Comparison of ENCODE assay signal across 1 cellular context in genomic region chr6:31927242-31927867, GRCh38.
TF ChIP-seq lines count a peak whose summit lies in the region.

Gene C2 (plus strand): TSS chr6:31927717. CDS start chr6:31927753, 36 bp downstream.

TF ChIP-seq in HepG2, 621 proteins besides CTCF, POLR2A, EP300 and RAD21 (continued from another document and continues in another):
- TF ChIP-seq, protein P1, sequence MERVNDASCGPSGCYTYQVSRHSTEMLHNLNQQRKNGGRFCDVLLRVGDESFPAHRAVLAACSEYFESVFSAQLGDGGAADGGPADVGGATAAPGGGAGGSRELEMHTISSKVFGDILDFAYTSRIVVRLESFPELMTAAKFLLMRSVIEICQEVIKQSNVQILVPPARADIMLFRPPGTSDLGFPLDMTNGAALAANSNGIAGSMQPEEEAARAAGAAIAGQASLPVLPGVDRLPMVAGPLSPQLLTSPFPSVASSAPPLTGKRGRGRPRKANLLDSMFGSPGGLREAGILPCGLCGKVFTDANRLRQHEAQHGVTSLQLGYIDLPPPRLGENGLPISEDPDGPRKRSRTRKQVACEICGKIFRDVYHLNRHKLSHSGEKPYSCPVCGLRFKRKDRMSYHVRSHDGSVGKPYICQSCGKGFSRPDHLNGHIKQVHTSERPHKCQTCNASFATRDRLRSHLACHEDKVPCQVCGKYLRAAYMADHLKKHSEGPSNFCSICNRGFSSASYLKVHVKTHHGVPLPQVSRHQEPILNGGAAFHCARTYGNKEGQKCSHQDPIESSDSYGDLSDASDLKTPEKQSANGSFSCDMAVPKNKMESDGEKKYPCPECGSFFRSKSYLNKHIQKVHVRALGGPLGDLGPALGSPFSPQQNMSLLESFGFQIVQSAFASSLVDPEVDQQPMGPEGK (CRISPR knock-in tag; IDR thresholded peaks at IDR 0.05) = peak; percentile 97
- TF ChIP-seq ZNF674 (CRISPR knock-in tag; IDR thresholded peaks at IDR 0.05; ENCODE audit: low read depth) (no peak), ZNF790 (CRISPR knock-in tag; IDR thresholded peaks at IDR 0.05; ENCODE audit: borderline replicate concordance) (peak; percentile 40; the same call in 1 of the 2 replicates), ARNTL (CRISPR knock-in tag; IDR thresholded peaks at IDR 0.05) (peak; percentile 95), JUND (CRISPR knock-in tag; IDR thresholded peaks at IDR 0.05) (peak; percentile 34; the same call in 1 of the 2 replicates), NR2F1 (CRISPR knock-in tag; IDR thresholded peaks at IDR 0.05) (peak; percentile 48 to 88; a peak in 3 of 4 replicates), HMGXB3 (CRISPR knock-in tag; IDR thresholded peaks at IDR 0.05; ENCODE audit: borderline replicate concordance) (peak; percentile 79; the same call in 1 of the 2 replicates), ASH2L (IDR thresholded peaks at IDR 0.05; ENCODE audit: insufficient read length, low read depth, low read length) (peak; percentile 45), ATM (IDR thresholded peaks at IDR 0.05; ENCODE audit: borderline replicate concordance) (no peak), ZNF614 (CRISPR knock-in tag; IDR thresholded peaks at IDR 0.05; ENCODE audit: borderline replicate concordance) (peak; percentile 78), ATF7-NPFF (CRISPR knock-in tag; IDR thresholded peaks at IDR 0.05; ENCODE audit: low read depth) (no peak), ZNF282 (IDR thresholded peaks at IDR 0.05; ENCODE audit: partially characterized antibody) (no peak), SP5 (CRISPR knock-in tag; IDR thresholded peaks at IDR 0.05; ENCODE audit: borderline replicate concordance, low read depth) (peak; percentile 93), THAP11 (CRISPR knock-in tag; IDR thresholded peaks at IDR 0.05) (peak; percentile 86), SMAD9 (CRISPR knock-in tag; IDR thresholded peaks at IDR 0.05) (no peak), ZNF343 (CRISPR knock-in tag; IDR thresholded peaks at IDR 0.05) (no peak), CBX5 (CRISPR knock-in tag; IDR thresholded peaks at IDR 0.05; ENCODE audit: borderline replicate concordance) (peak; percentile 86; the same call in 1 of the 2 replicates), YEATS2 (CRISPR knock-in tag; IDR thresholded peaks at IDR 0.05; ENCODE audit: borderline replicate concordance) (peak; percentile 72; the same call in 1 of the 2 replicates), NFATC3 (CRISPR knock-in tag; IDR thresholded peaks at IDR 0.05) (no peak), DMAP1 (CRISPR knock-in tag; IDR thresholded peaks at IDR 0.05) (peak; percentile 93; the same call in 1 of the 2 replicates), ZNF841 (CRISPR knock-in tag; IDR thresholded peaks at IDR 0.05; ENCODE audit: borderline replicate concordance) (no peak), RARG (CRISPR knock-in tag; IDR thresholded peaks at IDR 0.05; ENCODE audit: low read depth) (no peak), ZFP82 (CRISPR knock-in tag; IDR thresholded peaks at IDR 0.05; ENCODE audit: borderline replicate concordance) (0 out of 2 replicates have a peak, but pooled peaks have one; percentile 88), ZFP37 (CRISPR knock-in tag; IDR thresholded peaks at IDR 0.05; ENCODE audit: borderline replicate concordance) (no peak; the same call in 1 of the 2 replicates), GATA4 (IDR thresholded peaks at IDR 0.05; ENCODE audit: borderline replicate concordance, low read depth) (0 out of 2 replicates have a peak, but pooled peaks have one; percentile 48), ISL2 (CRISPR knock-in tag; IDR thresholded peaks at IDR 0.05) (peak; percentile 77), ZNF331 (CRISPR knock-in tag; IDR thresholded peaks at IDR 0.05) (peak; percentile 90), ZNF609 (CRISPR knock-in tag; IDR thresholded peaks at IDR 0.05; ENCODE audit: borderline replicate concordance) (peak; percentile 91), ONECUT2 (CRISPR knock-in tag; IDR thresholded peaks at IDR 0.05) (peak; percentile 86), SNAPC2 (CRISPR knock-in tag; IDR thresholded peaks at IDR 0.05) (peak; percentile 96; the same call in 1 of the 2 replicates), SP1 (IDR thresholded peaks at IDR 0.05) (no peak), SP1 (CRISPR knock-in tag; IDR thresholded peaks at IDR 0.05) (peak; percentile 71), TIGD3 (CRISPR knock-in tag; IDR thresholded peaks at IDR 0.05; ENCODE audit: borderline replicate concordance) (no peak; the same call in 1 of the 2 replicates), ZNF121 (CRISPR knock-in tag; IDR thresholded peaks at IDR 0.05) (no peak), JARID2 (CRISPR knock-in tag; IDR thresholded peaks at IDR 0.05; ENCODE audit: insufficient replicate concordance) (peak; percentile 19), SP4 (CRISPR knock-in tag; IDR thresholded peaks at IDR 0.05) (peak; percentile 66; the same call in 1 of the 2 replicates), DZIP1 (CRISPR knock-in tag; IDR thresholded peaks at IDR 0.05) (0 out of 2 replicates have a peak, but pooled peaks have one; percentile 16), IKZF1 (IDR thresholded peaks at IDR 0.05) (no peak), SP140L (CRISPR knock-in tag; IDR thresholded peaks at IDR 0.05; ENCODE audit: borderline replicate concordance) (no peak), SPEN (CRISPR knock-in tag; IDR thresholded peaks at IDR 0.05; ENCODE audit: low read depth) (peak; percentile 71; the same call in 1 of the 2 replicates)
- TF ChIP-seq, protein P2, sequence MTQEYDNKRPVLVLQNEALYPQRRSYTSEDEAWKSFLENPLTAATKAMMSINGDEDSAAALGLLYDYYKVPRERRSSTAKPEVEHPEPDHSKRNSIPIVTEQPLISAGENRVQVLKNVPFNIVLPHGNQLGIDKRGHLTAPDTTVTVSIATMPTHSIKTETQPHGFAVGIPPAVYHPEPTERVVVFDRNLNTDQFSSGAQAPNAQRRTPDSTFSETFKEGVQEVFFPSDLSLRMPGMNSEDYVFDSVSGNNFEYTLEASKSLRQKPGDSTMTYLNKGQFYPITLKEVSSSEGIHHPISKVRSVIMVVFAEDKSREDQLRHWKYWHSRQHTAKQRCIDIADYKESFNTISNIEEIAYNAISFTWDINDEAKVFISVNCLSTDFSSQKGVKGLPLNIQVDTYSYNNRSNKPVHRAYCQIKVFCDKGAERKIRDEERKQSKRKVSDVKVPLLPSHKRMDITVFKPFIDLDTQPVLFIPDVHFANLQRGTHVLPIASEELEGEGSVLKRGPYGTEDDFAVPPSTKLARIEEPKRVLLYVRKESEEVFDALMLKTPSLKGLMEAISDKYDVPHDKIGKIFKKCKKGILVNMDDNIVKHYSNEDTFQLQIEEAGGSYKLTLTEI (CRISPR knock-in tag; conservative IDR thresholded peaks at IDR 0.05) = no peak
- TF ChIP-seq, protein P3, sequence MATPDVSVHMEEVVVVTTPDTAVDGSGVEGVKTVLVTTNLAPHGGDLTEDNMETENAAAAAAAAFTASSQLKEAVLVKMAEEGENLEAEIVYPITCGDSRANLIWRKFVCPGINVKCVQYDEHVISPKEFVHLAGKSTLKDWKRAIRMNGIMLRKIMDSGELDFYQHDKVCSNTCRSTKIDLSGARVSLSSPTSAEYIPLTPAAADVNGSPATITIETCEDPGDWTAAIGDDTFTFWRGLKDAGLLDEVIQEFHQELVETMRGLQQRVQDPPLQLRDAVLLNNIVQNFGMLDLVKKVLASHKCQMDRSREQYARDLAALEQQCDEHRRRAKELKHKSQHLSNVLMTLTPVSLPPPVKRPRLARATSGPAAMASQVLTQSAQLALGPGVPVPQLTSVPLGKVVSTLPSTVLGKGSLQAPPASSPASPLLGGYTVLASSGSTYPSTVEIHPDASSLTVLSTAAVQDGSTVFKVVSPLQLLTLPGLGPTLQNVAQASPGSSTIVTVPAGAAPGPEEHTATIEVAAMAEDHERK (CRISPR knock-in tag; IDR thresholded peaks at IDR 0.05; ENCODE audit: low read depth) = no peak
- TF ChIP-seq, protein P4, sequence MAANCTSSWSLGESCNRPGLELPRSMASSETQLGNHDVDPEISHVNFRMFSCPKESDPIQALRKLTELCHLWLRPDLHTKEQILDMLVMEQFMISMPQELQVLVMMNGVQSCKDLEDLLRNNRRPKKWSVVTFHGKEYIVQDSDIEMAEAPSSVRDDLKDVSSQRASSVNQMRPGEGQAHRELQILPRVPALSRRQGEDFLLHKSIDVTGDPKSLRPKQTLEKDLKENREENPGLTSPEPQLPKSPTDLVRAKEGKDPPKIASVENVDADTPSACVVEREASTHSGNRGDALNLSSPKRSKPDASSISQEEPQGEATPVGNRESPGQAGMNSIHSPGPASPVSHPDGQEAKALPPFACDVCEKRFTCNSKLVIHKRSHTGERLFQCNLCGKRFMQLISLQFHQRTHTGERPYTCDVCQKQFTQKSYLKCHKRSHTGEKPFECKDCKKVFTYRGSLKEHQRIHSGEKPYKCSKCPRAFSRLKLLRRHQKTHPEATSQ (CRISPR knock-in tag; IDR thresholded peaks at IDR 0.05; ENCODE audit: borderline replicate concordance) = peak; percentile 96; the same call in 1 of the 2 replicates
